3 cellular contexts compared by ENCODE assay signal in the genomic region with DNA sequence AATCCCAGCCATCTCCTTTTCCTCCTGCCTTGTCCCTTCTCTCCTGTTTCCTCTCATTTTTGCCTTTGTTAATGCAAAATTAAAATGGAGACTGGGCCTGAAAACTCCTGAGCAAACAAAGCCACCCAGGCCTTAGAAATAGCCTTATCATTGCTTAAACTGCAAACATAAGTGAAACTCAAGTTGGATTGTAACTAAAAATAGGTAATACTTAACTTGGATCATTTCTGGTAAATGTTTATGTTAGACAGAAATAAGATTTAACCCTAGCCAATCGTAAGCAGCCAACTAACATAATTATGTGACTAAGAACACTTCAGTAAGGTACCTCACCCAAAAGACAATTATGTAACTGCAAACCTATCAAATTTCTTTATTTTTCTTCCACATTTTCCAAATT. TPM values are rescaled to one million over a fixed set of nuclear protein-coding genes. Genes with fewer than 3 reads are reported as not detected.
"Had no signal": no experiment of that assay in that cellular context is flagged by ENCODE, and none has a peak within 500 bp of the region (broad histone marks: within the 10 kb centered on the region; RNA-seq: fewer than 3 reads in every experiment).

No MANE protein-coding gene starts in this region.

RNA-seq across cellular contexts. Expression of a gene that starts 8.7 kb away (rescaled TPM):
- total RNA-seq: myocyte had no signal

RNA-seq across cellular contexts. Expression of a gene that starts 10.4 kb away (rescaled TPM):
- total RNA-seq: myocyte had no signal

RNA-seq across cellular contexts. Expression of a gene that starts 35.7 kb away (rescaled TPM):
- total RNA-seq: myocyte; SJCRH30; T-helper 2 cell treated with Interferon-gamma antibody and Interleukin-4, amounts not matched to agents 100 ng/mL and 5 ng/mL, for 36 hours had no signal
